In the genomic region with DNA sequence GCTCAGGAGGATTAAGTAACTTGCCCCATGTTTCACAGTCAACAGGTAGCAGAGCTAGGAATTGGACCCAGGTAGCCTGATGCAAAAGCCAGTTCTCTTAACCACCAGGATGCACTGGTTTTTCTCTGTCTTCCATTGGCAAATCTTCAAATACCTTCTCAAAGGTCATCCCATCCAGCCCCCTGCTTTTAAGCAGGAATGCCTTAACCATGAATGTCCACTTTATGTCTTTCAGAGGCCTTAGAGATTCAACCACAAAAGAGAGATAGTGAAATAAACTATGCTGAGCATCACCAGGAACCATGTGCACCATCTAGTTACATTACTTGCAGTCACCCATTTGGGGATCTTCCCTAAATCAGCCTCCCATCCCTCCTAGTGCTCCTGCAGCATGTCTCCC, we compare ENCODE assay signal across 16 cellular contexts.
DNase-seq lines count a peak whose midpoint lies in the region; ATAC-seq and TF ChIP-seq lines count a peak whose summit lies in the region.
"Had no signal": no experiment of that assay in that cellular context is flagged by ENCODE, and none has a peak within 500 bp of the region (broad histone marks: within the 10 kb centered on the region; RNA-seq: fewer than 3 reads in every experiment).

No MANE protein-coding gene starts in this region.

- TF ChIP-seq CTCF in HEK293 (tag by site-specific recombination; IDR thresholded peaks at IDR 0.05) (no peak), brain (conservative IDR thresholded peaks at IDR 0.05) (no peak), nephron (IDR thresholded peaks at IDR 0.05; ENCODE audit: unreplicated experiment in 3 of 3) (no peak), WERI-Rb-1 (IDR thresholded peaks at IDR 0.05; ENCODE audit: low read depth, low read length) (no peak)

- POLR2A ChIA-PET in HEK293 (lab: Yijun Ruan, JAX): no interaction called here

- CTCF ChIA-PET in HEK293 (lab: Yijun Ruan, JAX): no interaction called here

- peaks cover 21% of the 10 kb centered on the region for H3K4me1 Mint-ChIP-seq in brain
- H3K4me1 Mint-ChIP-seq in nephron: peaks cover 26% of the 10 kb centered on the region
- no peaks in the 10 kb centered on the region for H3K4me1 Mint-ChIP-seq in T-helper 17 cell
- H3K4me1 Mint-ChIP-seq: B cell had no signal

- H3K27ac ChIP-seq in HEK293 (ENCODE audit: extremely low read depth, low read depth, low read length): no peak overlapping the region
- no peak overlapping the region for H3K27ac ChIP-seq in WERI-Rb-1
- H3K27ac ChIP-seq: SJCRH30 had no signal

- H3K9me3 ChIP-seq in HEK293 (ENCODE audit: control insufficient read depth, insufficient read depth, low read depth, low read length) (no peaks in the 10 kb centered on the region), WERI-Rb-1 (ENCODE audit: severe bottlenecking) (peaks cover 13% of the 10 kb centered on the region), T-helper 17 cell (ENCODE audit: control insufficient read depth, low read length, poor library complexity, severe bottlenecking) (no peaks in the 10 kb centered on the region)
- H3K9me3 ChIP-seq: MG63, SJCRH30 had no signal

- H3K9me3 Mint-ChIP-seq in brain (peaks cover 0 to 12% (median 8%) of the 10 kb centered on the region in 5 experiments), nephron (peaks cover 14% of the 10 kb centered on the region)

- peaks cover 60% of the 10 kb centered on the region for H3K27me3 ChIP-seq in WERI-Rb-1 (ENCODE audit: insufficient read depth, low read depth, severe bottlenecking)
- H3K27me3 ChIP-seq: MG63, SJCRH30 had no signal

- H3K4me3 ChIP-seq in HEK293 (ENCODE audit: low read depth, low read length) (no peak overlapping the region), WERI-Rb-1 (ENCODE audit: low read depth, low read length) (no peak overlapping the region)
- H3K4me3 ChIP-seq: MG63, SJCRH30 had no signal

- H3K4me1 ChIP-seq in HEK293 (ENCODE audit: control insufficient read depth, insufficient read depth, low read length): no peaks in the 10 kb centered on the region
- H3K4me1 ChIP-seq: SJCRH30 had no signal

- no peak for ATAC-seq in GM18858 (IDR thresholded peaks at IDR 0.05; ENCODE audit: unreplicated experiment)
- no peak for ATAC-seq in T-helper 17 cell

- DNase-seq in EH (ENCODE audit: low read depth): peak; percentile 70
- DNase-seq in WERI-Rb-1: no peak
- no peak for DNase-seq in T-helper 17 cell
- DNase-seq: Kasumi-1, MG63, NCI-H1694 treated with DMSO at 0.1 percent for 48 hours, NCI-H2081 treated with DMSO at 0.1 percent for 48 hours, NCI-H526 treated with DMSO at 0.1 percent for 48 hours, OCI-M1, SJCRH30 had no signal

- peaks cover 7% of the 10 kb centered on the region for H3K27me3 Mint-ChIP-seq in brain
- peaks cover 9% of the 10 kb centered on the region for H3K27me3 Mint-ChIP-seq in nephron (ENCODE audit: low read depth)
- H3K27me3 Mint-ChIP-seq in T-helper 17 cell: peaks cover 56% of the 10 kb centered on the region

- no peaks in the 10 kb centered on the region for H3K36me3 ChIP-seq in HEK293 (ENCODE audit: control insufficient read depth in 2 of 2, insufficient read depth in 1 of 2, low read length in 2 of 2)
- no peaks in the 10 kb centered on the region for H3K36me3 ChIP-seq in WERI-Rb-1
- H3K36me3 ChIP-seq: MG63, SJCRH30 had no signal

- H3K27ac Mint-ChIP-seq in brain (peak overlapping the region in 4 of 5 experiments; percentile 15 to 93 (median 76)), nephron (peak overlapping the region; percentile 8 to 19 (median 14)), T-helper 17 cell (no peak overlapping the region)
- H3K27ac Mint-ChIP-seq: B cell, CD14-positive monocyte had no signal

- H3K36me3 Mint-ChIP-seq in brain: no peaks in the 10 kb centered on the region
- H3K36me3 Mint-ChIP-seq in nephron (ENCODE audit: low read depth): no peaks in the 10 kb centered on the region
- peaks cover 2% of the 10 kb centered on the region for H3K36me3 Mint-ChIP-seq in T-helper 17 cell (ENCODE audit: low read depth)
- H3K36me3 Mint-ChIP-seq: CD14-positive monocyte had no signal

- H3K4me3 Mint-ChIP-seq in brain (peak overlapping the region in 1 of 5 experiments; percentile 11), nephron (no peak overlapping the region), T-helper 17 cell (no peak overlapping the region)
- H3K4me3 Mint-ChIP-seq: B cell, CD14-positive monocyte had no signal

TF ChIP-seq in HEK293, 187 proteins besides CTCF, POLR2A, EP300 and RAD21:
- TF ChIP-seq ZNF366 (tag by site-specific recombination; conservative IDR thresholded peaks at IDR 0.05) (no peak), SCRT2 (tag by site-specific recombination; IDR thresholded peaks at IDR 0.05) (0 out of 2 replicates have a peak, but pooled peaks have one; percentile 23)
